Comparison of ENCODE assay signal across 11 cellular contexts in genomic region chr3:106206613-106207012, GRCh38.
DNase-seq lines count a peak whose midpoint lies in the region; ATAC-seq and TF ChIP-seq lines count a peak whose summit lies in the region.
"Had no signal": no experiment of that assay in that cellular context is flagged by ENCODE, and none has a peak within 500 bp of the region (broad histone marks: within the 10 kb centered on the region; RNA-seq: fewer than 3 reads in every experiment).

No MANE protein-coding gene starts in this region.

- peak overlapping the region; percentile 19 for H3K4me3 ChIP-seq in naive thymus-derived CD4-positive, alpha-beta T cell (ENCODE audit: low read length)
- H3K4me3 ChIP-seq in suprapubic skin, result no peak overlapping the region
- no peak overlapping the region for H3K4me3 ChIP-seq in body of pancreas

- peak overlapping the region; percentile 69 for H3K27ac Mint-ChIP-seq in CD4-positive, alpha-beta T cell
- peak overlapping the region; percentile 92 for H3K27ac Mint-ChIP-seq in activated T-helper 1 cell treated with anti-CD3 and anti-CD28 coated beads, Interleukin-12 subunit alpha, Interleukin-12 subunit beta, Interleukin-2, Interleukin-4 antibody, amounts not matched to agents 30 ng/mL and 10 ng/mL and 1 ng/mL, durations not matched to agents 14 hours and 24 hours and 36 hours
- peak overlapping the region; percentile 45 to 91 (median 81) for H3K27ac Mint-ChIP-seq in naive thymus-derived CD4-positive, alpha-beta T cell

- peak overlapping the region; percentile 62 for H3K4me3 Mint-ChIP-seq in CD4-positive, alpha-beta T cell
- H3K4me3 Mint-ChIP-seq in activated T-helper 1 cell treated with anti-CD3 and anti-CD28 coated beads, Interleukin-12 subunit alpha, Interleukin-12 subunit beta, Interleukin-2, Interleukin-4 antibody, amounts not matched to agents 30 ng/mL and 10 ng/mL and 1 ng/mL, durations not matched to agents 14 hours and 24 hours and 36 hours, result peak overlapping the region; percentile 49
- H3K4me3 Mint-ChIP-seq in naive thymus-derived CD4-positive, alpha-beta T cell, result peak overlapping the region in 9 of 10 donors; percentile 62 to 79 (median 73)

- H3K9me3 ChIP-seq in CD4-positive, alpha-beta T cell (ENCODE audit: control insufficient read depth, low read length), result no peaks in the 10 kb centered on the region
- no peaks in the 10 kb centered on the region for H3K9me3 ChIP-seq in naive thymus-derived CD4-positive, alpha-beta T cell (ENCODE audit: control insufficient read depth in 2 of 3, low read length in 3 of 3)
- H3K9me3 ChIP-seq in suprapubic skin (no peaks in the 10 kb centered on the region), body of pancreas (no peaks in the 10 kb centered on the region)

- H3K9me3 Mint-ChIP-seq in CD4-positive, alpha-beta T cell, result peaks cover 2% of the 10 kb centered on the region
- peaks cover 17% of the 10 kb centered on the region for H3K9me3 Mint-ChIP-seq in activated T-helper 1 cell treated with anti-CD3 and anti-CD28 coated beads, Interleukin-12 subunit alpha, Interleukin-12 subunit beta, Interleukin-2, Interleukin-4 antibody, amounts not matched to agents 30 ng/mL and 10 ng/mL and 1 ng/mL, durations not matched to agents 14 hours and 24 hours and 36 hours
- H3K9me3 Mint-ChIP-seq in naive thymus-derived CD4-positive, alpha-beta T cell, result peaks cover 0 to 12% (median 2%) of the 10 kb centered on the region in 11 donors

- H3K36me3 Mint-ChIP-seq in CD4-positive, alpha-beta T cell (ENCODE audit: low read depth), result no peaks in the 10 kb centered on the region
- peaks cover 16% of the 10 kb centered on the region for H3K36me3 Mint-ChIP-seq in activated T-helper 1 cell treated with anti-CD3 and anti-CD28 coated beads, Interleukin-12 subunit alpha, Interleukin-12 subunit beta, Interleukin-2, Interleukin-4 antibody, amounts not matched to agents 30 ng/mL and 10 ng/mL and 1 ng/mL, durations not matched to agents 14 hours and 24 hours and 36 hours (ENCODE audit: low read depth)
- H3K36me3 Mint-ChIP-seq in naive thymus-derived CD4-positive, alpha-beta T cell, result peaks cover 0 to 20% (median 0%) of the 10 kb centered on the region in 5 donors

- H3K27me3 ChIP-seq in CD4-positive, alpha-beta T cell (ENCODE audit: control insufficient read depth, insufficient read depth, low read length), result no peaks in the 10 kb centered on the region
- H3K27me3 ChIP-seq in naive thymus-derived CD4-positive, alpha-beta T cell (ENCODE audit: control insufficient read depth in 2 of 2, insufficient read depth in 2 of 2, low read length in 2 of 2), result no peaks in the 10 kb centered on the region
- H3K27me3 ChIP-seq in suprapubic skin (no peaks in the 10 kb centered on the region), body of pancreas (no peaks in the 10 kb centered on the region)

- intact Hi-C loops in CD4-positive, alpha-beta T cell (cut with DNase I, micrococcal nuclease), result loop anchor here in 1 of 2 experiments (10.0 kb wide), 1 partner anchor 342 kb away; the partner anchor contains the start of gene CBLB
- intact Hi-C loops in activated T-helper 1 cell treated with anti-CD3 and anti-CD28 coated beads, Interleukin-12 subunit alpha, Interleukin-12 subunit beta, Interleukin-2, Interleukin-4 antibody, amounts not matched to agents 30 ng/mL and 10 ng/mL and 1 ng/mL, durations not matched to agents 14 hours and 24 hours and 36 hours (cut with micrococcal nuclease), result loop anchor here (1.0 to 5.0 kb wide), 7 partner anchors 9 to 340 kb away; no protein-coding TSS in a partner anchor
- intact Hi-C loops in naive thymus-derived CD4-positive, alpha-beta T cell (cut with micrococcal nuclease), result loop anchor here (1.0 to 10.0 kb wide), 7 partner anchors 15 to 682 kb away; partner anchors contain the start of gene CBLB (in 1 of the 2)
- intact Hi-C loops in body of pancreas (cut with DNase I), result no loop called here

- no peak for TF ChIP-seq EP300 in suprapubic skin (IDR thresholded peaks at IDR 0.05)

- POLR2A ChIA-PET in CD4-positive, alpha-beta T cell (lab: Charles Lee), result interaction anchor here (0.6 to 1.4 kb wide), 5 partner anchors 12 to 453 kb away, joined by 3 to 5 read pairs (median 3); no protein-coding TSS in a partner anchor
- POLR2A ChIA-PET in naive thymus-derived CD4-positive, alpha-beta T cell (lab: Charles Lee), result interaction anchor here (0.7 to 1.2 kb wide), 3 partner anchors 30 to 321 kb away, joined by 3 to 4 read pairs (median 4); no protein-coding TSS in a partner anchor

- no peaks in the 10 kb centered on the region for H3K36me3 ChIP-seq in naive thymus-derived CD4-positive, alpha-beta T cell (ENCODE audit: control insufficient read depth in 2 of 3, insufficient read depth in 3 of 3, low read length in 3 of 3)
- no peaks in the 10 kb centered on the region for H3K36me3 ChIP-seq in suprapubic skin
- no peaks in the 10 kb centered on the region for H3K36me3 ChIP-seq in body of pancreas (replicated peaks in 1 of 2; ENCODE audit: insufficient read depth in 1 of 2, low read depth in 2 of 2)

- TF ChIP-seq POLR2A in suprapubic skin (IDR thresholded peaks at IDR 0.05), result no peak
- no peak for TF ChIP-seq POLR2A in body of pancreas (IDR thresholded peaks at IDR 0.05)

- peaks cover 14 to 18% of the 10 kb centered on the region in 2 donors for H3K4me1 ChIP-seq in naive thymus-derived CD4-positive, alpha-beta T cell (ENCODE audit: control insufficient read depth in 2 of 2, insufficient read depth in 2 of 2, low read length in 2 of 2)
- H3K4me1 ChIP-seq in suprapubic skin (peaks cover 6% of the 10 kb centered on the region), body of pancreas (no peaks in the 10 kb centered on the region)

- H3K4me1 Mint-ChIP-seq in CD4-positive, alpha-beta T cell (ENCODE audit: low read depth), result peaks cover 36% of the 10 kb centered on the region
- peaks cover 62% of the 10 kb centered on the region for H3K4me1 Mint-ChIP-seq in activated T-helper 1 cell treated with anti-CD3 and anti-CD28 coated beads, Interleukin-12 subunit alpha, Interleukin-12 subunit beta, Interleukin-2, Interleukin-4 antibody, amounts not matched to agents 30 ng/mL and 10 ng/mL and 1 ng/mL, durations not matched to agents 14 hours and 24 hours and 36 hours (ENCODE audit: low read depth)
- H3K4me1 Mint-ChIP-seq in naive thymus-derived CD4-positive, alpha-beta T cell, result peaks cover 11 to 50% (median 39%) of the 10 kb centered on the region in 7 donors

- H3K27me3 Mint-ChIP-seq in CD4-positive, alpha-beta T cell, result no peaks in the 10 kb centered on the region
- no peaks in the 10 kb centered on the region for H3K27me3 Mint-ChIP-seq in activated T-helper 1 cell treated with anti-CD3 and anti-CD28 coated beads, Interleukin-12 subunit alpha, Interleukin-12 subunit beta, Interleukin-2, Interleukin-4 antibody, amounts not matched to agents 30 ng/mL and 10 ng/mL and 1 ng/mL, durations not matched to agents 14 hours and 24 hours and 36 hours (ENCODE audit: insufficient read depth)
- no peaks in the 10 kb centered on the region for H3K27me3 Mint-ChIP-seq in naive thymus-derived CD4-positive, alpha-beta T cell

- peak; percentile 52 for ATAC-seq in CD4-positive, alpha-beta T cell (ENCODE audit: poor library complexity)
- ATAC-seq in GM21367 (IDR thresholded peaks at IDR 0.05; ENCODE audit: unreplicated experiment) (peak; percentile 11), body of pancreas (no peak), HG03025 (IDR thresholded peaks at IDR 0.05; ENCODE audit: low FRiP score, unreplicated experiment) (no peak)
- peak; percentile 50 for ATAC-seq in naive thymus-derived CD4-positive, alpha-beta T cell

- WGBS in suprapubic skin, result 57% methylated on average over 5 of the region's 5 CpGs
- 37 to 58% methylated on average over 5 of the region's 5 CpGs for WGBS in body of pancreas, 2 donors

- CTCF ChIA-PET in CD4-positive, alpha-beta T cell (lab: Charles Lee), result interaction anchor here (0.6 to 1.2 kb wide), 2 partner anchors 125 to 344 kb away, joined by 3 to 4 read pairs; no protein-coding TSS in a partner anchor
- CTCF ChIA-PET in naive thymus-derived CD4-positive, alpha-beta T cell (lab: Charles Lee), result interaction anchor here (1.0 to 2.2 kb wide), 2 partner anchors 14 to 339 kb away, joined by 3 to 5 read pairs; no protein-coding TSS in a partner anchor

- H3K27ac ChIP-seq in CD4-positive, alpha-beta T cell (ENCODE audit: low read depth, low read length), result no peak overlapping the region
- H3K27ac ChIP-seq in naive thymus-derived CD4-positive, alpha-beta T cell (ENCODE audit: low read depth, low read length), result peak overlapping the region; percentile 32
- H3K27ac ChIP-seq in suprapubic skin (no peak overlapping the region), body of pancreas (no peak overlapping the region)

- no peak for DNase-seq in CD4-positive, alpha-beta T cell
- no peak for DNase-seq in activated T-helper 1 cell treated with anti-CD3 and anti-CD28 coated beads, Interleukin-12 subunit alpha, Interleukin-12 subunit beta, Interleukin-2, Interleukin-4 antibody, amounts not matched to agents 30 ng/mL and 10 ng/mL and 1 ng/mL, durations not matched to agents 14 hours and 24 hours and 36 hours (ENCODE audit: low spot score)
- DNase-seq in naive thymus-derived CD4-positive, alpha-beta T cell, result peak in 3 of 9 donors; percentile 11 to 24 (median 13)
- DNase-seq in suprapubic skin (ENCODE audit: low spot score in 2 of 2) (no peak), body of pancreas (no peak), hypothalamus (lab: John Stamatoyannopoulos, UW) (no peak)
- DNase-seq: activated CD8-positive, alpha-beta memory T cell treated with anti-CD3 and anti-CD28 coated beads, Interleukin-2, amount 50 U/mL, for 48 hours; mesendoderm; SW 1271 had no signal

- TF ChIP-seq CTCF in CD4-positive, alpha-beta T cell (IDR thresholded peaks at IDR 0.05), result no peak
- TF ChIP-seq CTCF in suprapubic skin (IDR thresholded peaks at IDR 0.05), result no peak
- TF ChIP-seq CTCF in body of pancreas (IDR thresholded peaks at IDR 0.05), result no peak

Comparison
In these comparisons a context has a peak if more than half of its experiments do, and no peak if none do; other contexts are left out.
1. ATAC-seq: peak in CD4-positive, alpha-beta T cell (single experiment), GM21367 (single experiment) and naive thymus-derived CD4-positive, alpha-beta T cell (single experiment); none in body of pancreas (single experiment) and HG03025 (single experiment).
2. Peak in every context shown above with its lines, with median percentiles within 50 percentile points of each other: H3K27ac Mint-ChIP-seq and H3K4me3 Mint-ChIP-seq.